Comparison of ENCODE assay signal across 1 cellular context in the genomic region with DNA sequence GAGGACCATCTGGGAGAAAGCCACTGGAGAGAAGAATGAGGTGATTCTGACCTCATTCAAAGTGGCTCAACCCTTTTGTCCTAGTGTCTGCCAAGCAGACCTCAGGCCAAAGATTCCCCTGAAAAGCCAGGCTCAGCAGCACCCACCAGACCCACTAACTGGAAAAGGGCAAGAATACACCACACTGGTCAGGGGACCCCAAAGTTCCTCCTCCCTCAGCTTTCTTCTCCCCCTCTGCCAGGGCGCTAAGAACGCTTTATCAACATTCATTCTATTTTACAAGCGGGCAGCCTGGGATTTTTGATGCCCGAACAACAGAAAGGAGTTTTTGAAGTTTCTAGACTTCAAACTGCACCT.
A peak's percentile ranks its signal among the peaks of the same experiment; 100 is the strongest.
TF ChIP-seq lines count a peak whose summit lies in the region.

No MANE protein-coding gene starts in this region.

TF ChIP-seq in H1, 55 proteins besides CTCF, POLR2A, EP300 and RAD21:
- TF ChIP-seq RNF2 (IDR thresholded peaks at IDR 0.05; ENCODE audit: borderline replicate concordance, low read depth, low read length, missing control alignments, poor library complexity, severe bottlenecking) (peak; percentile 16), SUZ12 (IDR thresholded peaks at IDR 0.05; ENCODE audit: low read length) (0 out of 2 replicates have a peak, but pooled peaks have one; percentile 11), KDM4A (IDR thresholded peaks at IDR 0.05; ENCODE audit: low read depth, low read length, severe bottlenecking) (no peak)
